ENCODE assay signal across 29 cellular contexts in genomic region chr17:20210614-20211013, GRCh38.
"Had no signal": no experiment of that assay in that cellular context is flagged by ENCODE, and none has a peak within 500 bp of the region (broad histone marks: within the 10 kb centered on the region; RNA-seq: fewer than 3 reads in every experiment).

No MANE protein-coding gene starts in this region.

- H3K4me3 ChIP-seq: pancreas, prostate gland, right lobe of liver, sigmoid colon, spleen, stomach, thoracic aorta, thyroid gland, tibial nerve, upper lobe of left lung, vagina had no signal

- H3K4me1 Mint-ChIP-seq: nephron; stimulated activated memory B cell treated with anti-CD40 and anti-IgM and Interleukin-4, amounts not matched to agents 10 μg/mL and 1 μg/mL and 100 μg/mL, for 72 hours had no signal

- H3K9me3 Mint-ChIP-seq: natural killer cell; neural crest cell; stimulated activated naive CD8-positive, alpha-beta T cell treated with anti-CD3 and anti-CD28 coated beads, Interleukin-15, Interleukin-2, amounts not matched to agents 100 ng/mL and 50 ng/mL, for 24 hours had no signal

- H3K27me3 ChIP-seq: neutrophil, pancreas, right lobe of liver, sigmoid colon, spleen, stomach, thyroid gland, tibial nerve, upper lobe of left lung, vagina had no signal

- ATAC-seq: naive thymus-derived CD4-positive, alpha-beta T cell; natural killer cell; pancreas; right cardiac atrium; right lobe of liver; stimulated activated memory B cell treated with anti-CD40 and anti-IgM and Interleukin-4, amounts not matched to agents 10 μg/mL and 1 μg/mL and 100 μg/mL, for 72 hours had no signal

- H3K4me3 Mint-ChIP-seq: naive thymus-derived CD4-positive, alpha-beta T cell; natural killer cell; nephron; neural crest cell; stimulated activated memory B cell treated with anti-CD40 and anti-IgM and Interleukin-4, amounts not matched to agents 10 μg/mL and 1 μg/mL and 100 μg/mL, for 72 hours; stimulated activated naive CD8-positive, alpha-beta T cell treated with anti-CD3 and anti-CD28 coated beads, Interleukin-15, Interleukin-2, amounts not matched to agents 100 ng/mL and 50 ng/mL, for 24 hours had no signal

- H3K4me1 ChIP-seq: prostate gland, right lobe of liver had no signal

- H3K27me3 Mint-ChIP-seq: naive thymus-derived CD4-positive, alpha-beta T cell; stimulated activated memory B cell treated with anti-CD40 and anti-IgM and Interleukin-4, amounts not matched to agents 10 μg/mL and 1 μg/mL and 100 μg/mL, for 72 hours; stimulated activated naive CD8-positive, alpha-beta T cell treated with anti-CD3 and anti-CD28 coated beads, Interleukin-15, Interleukin-2, amounts not matched to agents 100 ng/mL and 50 ng/mL, for 24 hours had no signal

- DNase-seq: naive thymus-derived CD4-positive, alpha-beta T cell; natural killer cell; nucleus accumbens; right lobe of liver; sigmoid colon; small intestine; spleen; stimulated activated CD4-positive, alpha-beta T cell treated with anti-CD3 and anti-CD28 coated beads, Interleukin-12 subunit alpha, Interleukin-12 subunit beta, amount 100 ng/mL, for 4 hours; stimulated activated CD4-positive, alpha-beta T cell treated with anti-CD3 and anti-CD28 coated beads, Interleukin-1b, Interleukin-23, amount 100 ng/mL, for 48 hours; stimulated activated CD4-positive, alpha-beta T cell treated with anti-CD3 and anti-CD28 coated beads, Interleukin-4, amount 100 ng/mL, for 1 hour; stimulated activated CD4-positive, alpha-beta T cell treated with anti-CD3 and anti-CD28 coated beads, Interleukin-4, amount 100 ng/mL, for 4 hours; stimulated activated CD8-positive, alpha-beta memory T cell treated with anti-CD3 and anti-CD28 coated beads, Interleukin-4, amount 100 ng/mL, for 48 hours; stimulated activated naive CD4-positive, alpha-beta T cell treated with Interleukin-2 at 50 U/mL for 16 hours; stomach; thyroid gland; trophoblast cell had no signal

- H3K27ac ChIP-seq: neutrophil, pancreas, prostate gland, right lobe of liver, sigmoid colon, spleen, stomach, thyroid gland, tibial nerve, upper lobe of left lung, vagina had no signal

- H3K9me3 ChIP-seq: neutrophil, pancreas, prostate gland, right lobe of liver, sigmoid colon, spleen, stomach, thoracic aorta, thyroid gland, tibial nerve, upper lobe of left lung, vagina had no signal

- H3K36me3 ChIP-seq: neutrophil, pancreas, prostate gland, right lobe of liver, sigmoid colon, thoracic aorta, thyroid gland, upper lobe of left lung, vagina had no signal

- H3K36me3 Mint-ChIP-seq: natural killer cell had no signal

- H3K27ac Mint-ChIP-seq: naive thymus-derived CD4-positive, alpha-beta T cell; natural killer cell; nephron; stimulated activated memory B cell treated with anti-CD40 and anti-IgM and Interleukin-4, amounts not matched to agents 10 μg/mL and 1 μg/mL and 100 μg/mL, for 72 hours; stimulated activated naive CD8-positive, alpha-beta T cell treated with anti-CD3 and anti-CD28 coated beads, Interleukin-15, Interleukin-2, amounts not matched to agents 100 ng/mL and 50 ng/mL, for 24 hours had no signal

- FAIRE-seq: pancreas, small intestine, urothelium cell line had no signal
